ENCODE assay signal across 1 cellular context in genomic region chr11:86041975-86042378, GRCh38.
TF ChIP-seq lines count a peak whose summit lies in the region.

No MANE protein-coding gene starts in this region.

TF ChIP-seq in WTC11, 78 proteins besides CTCF, POLR2A, EP300 and RAD21 (continued from another document):
- TF ChIP-seq CREM (CRISPR knock-in tag; IDR thresholded peaks at IDR 0.05), result no peak
TF ChIP-seq in WTC11: peak in this region for 2.
